In the genomic region with DNA sequence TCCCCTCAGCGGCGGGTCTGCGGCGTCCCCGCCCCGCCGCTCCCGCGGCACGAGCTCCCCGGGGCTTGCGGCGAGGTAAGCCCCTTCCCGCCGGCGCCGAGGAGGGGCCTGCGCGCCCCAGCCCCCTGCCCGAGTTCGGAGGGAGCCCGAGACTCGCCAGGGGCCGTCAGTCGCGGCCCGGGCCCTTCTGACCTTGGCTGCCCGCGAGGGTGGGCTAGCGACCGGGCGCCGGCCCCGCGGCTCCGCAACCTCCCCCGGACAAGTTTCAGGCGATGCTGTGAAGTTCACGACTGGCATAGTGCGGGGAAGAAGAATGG, we compare ENCODE assay signal across 1 cellular context.
TF ChIP-seq lines count a peak whose summit lies in the region.

No MANE protein-coding gene starts in this region.

TF ChIP-seq in A549, 52 proteins besides CTCF, POLR2A, EP300 and RAD21 (continued from another document):
- TF ChIP-seq, protein P1, sequence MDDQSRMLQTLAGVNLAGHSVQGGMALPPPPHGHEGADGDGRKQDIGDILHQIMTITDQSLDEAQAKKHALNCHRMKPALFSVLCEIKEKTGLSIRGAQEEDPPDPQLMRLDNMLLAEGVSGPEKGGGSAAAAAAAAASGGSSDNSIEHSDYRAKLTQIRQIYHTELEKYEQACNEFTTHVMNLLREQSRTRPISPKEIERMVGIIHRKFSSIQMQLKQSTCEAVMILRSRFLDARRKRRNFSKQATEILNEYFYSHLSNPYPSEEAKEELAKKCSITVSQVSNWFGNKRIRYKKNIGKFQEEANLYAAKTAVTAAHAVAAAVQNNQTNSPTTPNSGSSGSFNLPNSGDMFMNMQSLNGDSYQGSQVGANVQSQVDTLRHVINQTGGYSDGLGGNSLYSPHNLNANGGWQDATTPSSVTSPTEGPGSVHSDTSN (IDR thresholded peaks at IDR 0.05): no peak
- TF ChIP-seq ZNF302 (CRISPR knock-in tag; IDR thresholded peaks at IDR 0.05): no peak
- TF ChIP-seq MAZ (IDR thresholded peaks at IDR 0.05; ENCODE audit: borderline replicate concordance, low read depth, low read length): no peak
- TF ChIP-seq HOXB5 (CRISPR knock-in tag; IDR thresholded peaks at IDR 0.05): no peak
- no peak for TF ChIP-seq HDAC2 (IDR thresholded peaks at IDR 0.05)
- TF ChIP-seq PHF8 (IDR thresholded peaks at IDR 0.05; ENCODE audit: borderline replicate concordance, low read depth): no peak
- TF ChIP-seq, protein P2, sequence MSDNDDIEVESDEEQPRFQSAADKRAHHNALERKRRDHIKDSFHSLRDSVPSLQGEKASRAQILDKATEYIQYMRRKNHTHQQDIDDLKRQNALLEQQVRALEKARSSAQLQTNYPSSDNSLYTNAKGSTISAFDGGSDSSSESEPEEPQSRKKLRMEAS (IDR thresholded peaks at IDR 0.05): no peak
- no peak for TF ChIP-seq CEBPB (IDR thresholded peaks at IDR 0.05)
- TF ChIP-seq TFCP2L1 (CRISPR knock-in tag; IDR thresholded peaks at IDR 0.05): no peak
- TF ChIP-seq, protein P3, sequence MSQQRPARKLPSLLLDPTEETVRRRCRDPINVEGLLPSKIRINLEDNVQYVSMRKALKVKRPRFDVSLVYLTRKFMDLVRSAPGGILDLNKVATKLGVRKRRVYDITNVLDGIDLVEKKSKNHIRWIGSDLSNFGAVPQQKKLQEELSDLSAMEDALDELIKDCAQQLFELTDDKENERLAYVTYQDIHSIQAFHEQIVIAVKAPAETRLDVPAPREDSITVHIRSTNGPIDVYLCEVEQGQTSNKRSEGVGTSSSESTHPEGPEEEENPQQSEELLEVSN (IDR thresholded peaks at IDR 0.05; ENCODE audit: borderline replicate concordance, low read depth): no peak
- no peak for TF ChIP-seq HOXB13 (CRISPR knock-in tag; IDR thresholded peaks at IDR 0.05; ENCODE audit: low read depth)
- TF ChIP-seq FOSB (CRISPR knock-in tag; IDR thresholded peaks at IDR 0.05): no peak
- TF ChIP-seq JUN (IDR thresholded peaks at IDR 0.05): no peak
- TF ChIP-seq RFX5 (IDR thresholded peaks at IDR 0.05): no peak
TF ChIP-seq in A549: peak in this region for 0.
